In the genomic region with DNA sequence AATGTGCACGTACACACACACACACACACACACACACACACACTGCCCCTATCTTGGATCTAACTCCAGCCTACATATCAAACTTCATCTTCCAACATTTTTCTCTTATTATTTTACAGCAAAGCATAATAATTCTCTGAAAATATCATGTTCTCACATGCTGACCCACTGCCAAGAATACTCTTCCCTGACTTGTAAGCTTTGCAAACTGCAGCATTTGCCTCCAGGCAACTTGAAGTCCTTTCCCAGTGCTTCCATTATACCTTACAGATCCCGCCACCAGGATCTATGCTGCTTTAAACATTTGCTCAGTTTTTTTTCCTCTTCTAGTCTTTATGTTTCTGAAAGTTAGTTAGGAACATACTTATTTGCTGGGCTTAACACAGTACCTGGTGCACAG, we compare ENCODE assay signal across 17 cellular contexts.
A peak's percentile ranks its signal among the peaks of the same experiment; 100 is the strongest.
DNase-seq lines count a peak whose midpoint lies in the region; ATAC-seq and TF ChIP-seq lines count a peak whose summit lies in the region.
"Had no signal": no experiment of that assay in that cellular context is flagged by ENCODE, and none has a peak within 500 bp of the region (broad histone marks: within the 10 kb centered on the region; RNA-seq: fewer than 3 reads in every experiment).

No MANE protein-coding gene starts in this region.

- no peaks in the 10 kb centered on the region for H3K4me1 ChIP-seq in GM23338 (ENCODE audit: insufficient read depth)
- peaks cover 9% of the 10 kb centered on the region for H3K4me1 ChIP-seq in foreskin keratinocyte
- H3K4me1 ChIP-seq: BLaER1 had no signal

- H3K27me3 ChIP-seq in GM23338 (ENCODE audit: insufficient read depth): no peaks in the 10 kb centered on the region
- no peaks in the 10 kb centered on the region for H3K27me3 ChIP-seq in foreskin keratinocyte
- H3K27me3 ChIP-seq: BLaER1 had no signal

- H3K36me3 Mint-ChIP-seq in GM23338 (ENCODE audit: low read depth): no peaks in the 10 kb centered on the region
- H3K36me3 Mint-ChIP-seq: CD14-positive monocyte; CD4-positive, alpha-beta memory T cell had no signal

- no peak overlapping the region for H3K27ac Mint-ChIP-seq in GM23338
- H3K27ac Mint-ChIP-seq: CD14-positive monocyte; CD4-positive, alpha-beta memory T cell; H9 had no signal

- no peaks in the 10 kb centered on the region for H3K79me2 ChIP-seq in GM23338 (replicated peaks; ENCODE audit: insufficient read depth)

- H3K9me2 ChIP-seq in GM23338 (ENCODE audit: insufficient read depth): no peaks in the 10 kb centered on the region

- ATAC-seq in GM23338 (no peak), foreskin keratinocyte (peak; percentile 26), HG03442 (IDR thresholded peaks at IDR 0.05; ENCODE audit: unreplicated experiment) (no peak)

- H2AFZ ChIP-seq in GM23338: no peak overlapping the region

- no peak overlapping the region for H3K4me3 Mint-ChIP-seq in GM23338
- H3K4me3 Mint-ChIP-seq: CD14-positive monocyte; CD4-positive, alpha-beta memory T cell; H9 had no signal

- H3K4me1 Mint-ChIP-seq in GM23338: no peaks in the 10 kb centered on the region
- H3K4me1 Mint-ChIP-seq: CD14-positive monocyte; CD4-positive, alpha-beta memory T cell; H9 had no signal

- no peaks in the 10 kb centered on the region for H3K9me3 Mint-ChIP-seq in GM23338
- H3K9me3 Mint-ChIP-seq: H9 had no signal

- no peaks in the 10 kb centered on the region for H4K20me1 ChIP-seq in GM23338 (replicated peaks; ENCODE audit: insufficient read depth)
- H4K20me1 ChIP-seq: BLaER1 had no signal

- DNase-seq in GM23338 (ENCODE audit: low spot score) (peak; percentile 11), NCI-H69 (lab: John Stamatoyannopoulos, UW) (peak; percentile 66), epithelial cell of esophagus (ENCODE audit: low read depth) (peak; percentile 44), foreskin keratinocyte (peak; percentile 17 to 60), HCEC 1CT (no peak), cerebellum (ENCODE audit: low spot score) (no peak), GM19238 (ENCODE audit: insufficient read length, low spot score) (no peak)
- DNase-seq: 8988T; CD4-positive, alpha-beta memory T cell; DMS153; DMS79; GF-D8; H9 had no signal

- TF ChIP-seq CTCF in GM23338 (conservative IDR thresholded peaks at IDR 0.05; ENCODE audit: low read depth in 2 of 2) (no peak), epithelial cell of esophagus (IDR thresholded peaks at IDR 0.05; ENCODE audit: insufficient read depth, low read depth, low read length, missing control alignments) (no peak), foreskin keratinocyte (conservative IDR thresholded peaks at IDR 0.05) (no peak)

- H3F3A ChIP-seq in GM23338 (replicated peaks; ENCODE audit: low read depth): no peaks in the 10 kb centered on the region

- H3K4me3 ChIP-seq in GM23338 (no peak overlapping the region), epithelial cell of esophagus (ENCODE audit: low read length) (no peak overlapping the region)
- H3K4me3 ChIP-seq: BLaER1 had no signal

- no peaks in the 10 kb centered on the region for H3K27me3 Mint-ChIP-seq in GM23338 (ENCODE audit: insufficient read depth, low read depth, poor library complexity)
- H3K27me3 Mint-ChIP-seq: CD4-positive, alpha-beta memory T cell had no signal

- H3K27ac ChIP-seq in GM23338 (ENCODE audit: low read depth): no peak overlapping the region
- no peak overlapping the region for H3K27ac ChIP-seq in foreskin keratinocyte
- H3K27ac ChIP-seq: BLaER1, HL-60 had no signal

- H3K4me2 ChIP-seq in GM23338: no peak overlapping the region
- H3K4me2 ChIP-seq: BLaER1 had no signal

- no peaks in the 10 kb centered on the region for H3K36me3 ChIP-seq in GM23338 (ENCODE audit: insufficient read depth)
- H3K36me3 ChIP-seq: BLaER1 had no signal

TF ChIP-seq in GM23338, 12 proteins besides CTCF, POLR2A, EP300 and RAD21:
- TF ChIP-seq NANOG (IDR thresholded peaks at IDR 0.05; ENCODE audit: borderline replicate concordance) (no peak), ZNF331 (CRISPR knock-in tag; IDR thresholded peaks at IDR 0.05; ENCODE audit: low read depth) (no peak), JUNB (IDR thresholded peaks at IDR 0.05; ENCODE audit: unreplicated experiment) (no peak), ZNF114 (CRISPR knock-in tag; IDR thresholded peaks at IDR 0.05) (no peak), POLR2AphosphoS5 (IDR thresholded peaks at IDR 0.05; ENCODE audit: low read depth) (no peak)
- TF ChIP-seq, protein P1, sequence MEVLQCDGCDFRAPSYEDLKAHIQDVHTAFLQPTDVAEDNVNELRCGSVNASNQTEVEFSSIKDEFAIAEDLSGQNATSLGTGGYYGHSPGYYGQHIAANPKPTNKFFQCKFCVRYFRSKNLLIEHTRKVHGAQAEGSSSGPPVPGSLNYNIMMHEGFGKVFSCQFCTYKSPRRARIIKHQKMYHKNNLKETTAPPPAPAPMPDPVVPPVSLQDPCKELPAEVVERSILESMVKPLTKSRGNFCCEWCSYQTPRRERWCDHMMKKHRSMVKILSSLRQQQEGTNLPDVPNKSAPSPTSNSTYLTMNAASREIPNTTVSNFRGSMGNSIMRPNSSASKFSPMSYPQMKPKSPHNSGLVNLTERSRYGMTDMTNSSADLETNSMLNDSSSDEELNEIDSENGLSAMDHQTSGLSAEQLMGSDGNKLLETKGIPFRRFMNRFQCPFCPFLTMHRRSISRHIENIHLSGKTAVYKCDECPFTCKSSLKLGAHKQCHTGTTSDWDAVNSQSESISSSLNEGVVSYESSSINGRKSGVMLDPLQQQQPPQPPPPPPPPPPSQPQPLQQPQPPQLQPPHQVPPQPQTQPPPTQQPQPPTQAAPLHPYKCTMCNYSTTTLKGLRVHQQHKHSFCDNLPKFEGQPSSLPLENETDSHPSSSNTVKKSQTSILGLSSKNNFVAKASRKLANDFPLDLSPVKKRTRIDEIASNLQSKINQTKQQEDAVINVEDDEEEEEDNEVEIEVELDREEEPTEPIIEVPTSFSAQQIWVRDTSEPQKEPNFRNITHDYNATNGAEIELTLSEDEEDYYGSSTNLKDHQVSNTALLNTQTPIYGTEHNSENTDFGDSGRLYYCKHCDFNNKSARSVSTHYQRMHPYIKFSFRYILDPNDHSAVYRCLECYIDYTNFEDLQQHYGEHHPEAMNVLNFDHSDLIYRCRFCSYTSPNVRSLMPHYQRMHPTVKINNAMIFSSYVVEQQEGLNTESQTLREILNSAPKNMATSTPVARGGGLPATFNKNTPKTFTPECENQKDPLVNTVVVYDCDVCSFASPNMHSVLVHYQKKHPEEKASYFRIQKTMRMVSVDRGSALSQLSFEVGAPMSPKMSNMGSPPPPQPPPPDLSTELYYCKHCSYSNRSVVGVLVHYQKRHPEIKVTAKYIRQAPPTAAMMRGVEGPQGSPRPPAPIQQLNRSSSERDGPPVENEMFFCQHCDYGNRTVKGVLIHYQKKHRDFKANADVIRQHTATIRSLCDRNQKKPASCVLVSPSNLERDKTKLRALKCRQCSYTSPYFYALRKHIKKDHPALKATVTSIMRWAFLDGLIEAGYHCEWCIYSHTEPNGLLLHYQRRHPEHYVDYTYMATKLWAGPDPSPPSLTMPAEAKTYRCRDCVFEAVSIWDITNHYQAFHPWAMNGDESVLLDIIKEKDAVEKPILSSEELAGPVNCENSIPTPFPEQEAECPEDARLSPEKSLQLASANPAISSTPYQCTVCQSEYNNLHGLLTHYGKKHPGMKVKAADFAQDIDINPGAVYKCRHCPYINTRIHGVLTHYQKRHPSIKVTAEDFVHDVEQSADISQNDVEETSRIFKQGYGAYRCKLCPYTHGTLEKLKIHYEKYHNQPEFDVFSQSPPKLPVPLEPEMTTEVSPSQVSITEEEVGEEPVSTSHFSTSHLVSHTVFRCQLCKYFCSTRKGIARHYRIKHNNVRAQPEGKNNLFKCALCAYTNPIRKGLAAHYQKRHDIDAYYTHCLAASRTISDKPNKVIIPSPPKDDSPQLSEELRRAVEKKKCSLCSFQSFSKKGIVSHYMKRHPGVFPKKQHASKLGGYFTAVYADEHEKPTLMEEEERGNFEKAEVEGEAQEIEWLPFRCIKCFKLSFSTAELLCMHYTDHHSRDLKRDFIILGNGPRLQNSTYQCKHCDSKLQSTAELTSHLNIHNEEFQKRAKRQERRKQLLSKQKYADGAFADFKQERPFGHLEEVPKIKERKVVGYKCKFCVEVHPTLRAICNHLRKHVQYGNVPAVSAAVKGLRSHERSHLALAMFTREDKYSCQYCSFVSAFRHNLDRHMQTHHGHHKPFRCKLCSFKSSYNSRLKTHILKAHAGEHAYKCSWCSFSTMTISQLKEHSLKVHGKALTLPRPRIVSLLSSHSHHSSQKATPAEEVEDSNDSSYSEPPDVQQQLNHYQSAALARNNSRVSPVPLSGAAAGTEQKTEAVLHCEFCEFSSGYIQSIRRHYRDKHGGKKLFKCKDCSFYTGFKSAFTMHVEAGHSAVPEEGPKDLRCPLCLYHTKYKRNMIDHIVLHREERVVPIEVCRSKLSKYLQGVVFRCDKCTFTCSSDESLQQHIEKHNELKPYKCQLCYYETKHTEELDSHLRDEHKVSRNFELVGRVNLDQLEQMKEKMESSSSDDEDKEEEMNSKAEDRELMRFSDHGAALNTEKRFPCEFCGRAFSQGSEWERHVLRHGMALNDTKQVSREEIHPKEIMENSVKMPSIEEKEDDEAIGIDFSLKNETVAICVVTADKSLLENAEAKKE (CRISPR knock-in tag; IDR thresholded peaks at IDR 0.05): no peak
- TF ChIP-seq, protein P2, sequence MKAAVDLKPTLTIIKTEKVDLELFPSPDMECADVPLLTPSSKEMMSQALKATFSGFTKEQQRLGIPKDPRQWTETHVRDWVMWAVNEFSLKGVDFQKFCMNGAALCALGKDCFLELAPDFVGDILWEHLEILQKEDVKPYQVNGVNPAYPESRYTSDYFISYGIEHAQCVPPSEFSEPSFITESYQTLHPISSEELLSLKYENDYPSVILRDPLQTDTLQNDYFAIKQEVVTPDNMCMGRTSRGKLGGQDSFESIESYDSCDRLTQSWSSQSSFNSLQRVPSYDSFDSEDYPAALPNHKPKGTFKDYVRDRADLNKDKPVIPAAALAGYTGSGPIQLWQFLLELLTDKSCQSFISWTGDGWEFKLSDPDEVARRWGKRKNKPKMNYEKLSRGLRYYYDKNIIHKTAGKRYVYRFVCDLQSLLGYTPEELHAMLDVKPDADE (IDR thresholded peaks at IDR 0.05): no peak

Comparison
In these comparisons a context has a peak if more than half of its experiments do, and no peak if none do; other contexts are left out.
1. DNase-seq: peak in GM23338 (single experiment), NCI-H69 (single experiment), epithelial cell of esophagus (single experiment) and foreskin keratinocyte (2 of 2); none in HCEC 1CT (single experiment), cerebellum (single experiment) and GM19238 (single experiment).